8 cellular contexts compared by ENCODE assay signal in the genomic region with DNA sequence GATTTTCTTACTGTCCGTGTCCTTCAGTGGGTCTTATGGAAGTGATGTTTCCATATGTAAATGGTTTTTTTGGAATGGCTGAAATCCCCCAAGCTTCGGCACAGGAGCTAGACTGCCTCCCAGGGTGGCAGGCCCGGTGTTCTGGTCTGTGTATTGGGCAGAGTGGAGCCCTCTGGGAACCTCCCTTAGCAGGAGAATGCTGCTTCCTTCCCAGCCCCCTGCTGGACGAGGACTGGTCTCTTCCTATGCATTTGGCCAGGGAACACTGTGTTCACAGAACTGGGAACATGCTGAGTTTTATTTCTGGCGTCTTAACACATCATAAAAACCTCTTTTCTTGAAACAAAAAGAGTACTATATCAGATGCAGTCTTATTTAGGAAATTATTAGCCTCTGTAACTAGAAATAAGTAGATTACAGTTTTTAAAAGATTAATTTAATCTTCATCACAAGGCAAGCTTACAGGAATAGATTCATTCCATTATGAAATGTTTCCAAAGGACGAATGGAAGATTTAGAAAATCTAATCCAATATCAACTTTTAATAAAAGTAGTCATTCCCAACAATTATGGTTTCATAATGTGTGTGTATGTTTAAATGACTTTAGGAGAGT. TPM values are rescaled to one million over a fixed set of nuclear protein-coding genes. Genes with fewer than 3 reads are reported as not detected.
DNase-seq lines count a peak whose midpoint lies in the region; ATAC-seq and TF ChIP-seq lines count a peak whose summit lies in the region.

No MANE protein-coding gene starts in this region.

- H3K4me2 ChIP-seq in osteoblast (ENCODE audit: insufficient read depth, low read length): no peak overlapping the region

- WGBS in esophagus squamous epithelium, 2 donors: 54 to 58% methylated on average over 5 to 6 of the region's 6 CpGs

- ATAC-seq in GM19452 (IDR thresholded peaks at IDR 0.05; ENCODE audit: unreplicated experiment): no peak

- no peak overlapping the region for H3K4me3 ChIP-seq in esophagus squamous epithelium
- no peak overlapping the region for H3K4me3 ChIP-seq in osteoblast (ENCODE audit: insufficient read depth, low read length)

- intact Hi-C loops in esophagus squamous epithelium (cut with DNase I): no loop called here

- H4K20me1 ChIP-seq in osteoblast (ENCODE audit: insufficient read depth, low read length): no peaks in the 10 kb centered on the region

- DNase-seq in NCI-H1417 (lab: John Stamatoyannopoulos, UW) (peak in 2 of 3 experiments; percentile 22 to 56), NCI-H1417 treated with DMSO at 0.1 percent for 48 hours (lab: John Stamatoyannopoulos, UW) (no peak), OCI-M1 (lab: John Stamatoyannopoulos, UW) (peak; percentile 65), esophagus squamous epithelium (lab: John Stamatoyannopoulos, UW) (no peak), osteoblast (ENCODE audit: insufficient read length, low spot score, missing footprints) (peak; percentile 81), NCI-H2081 treated with DMSO at 0.1 percent for 48 hours (lab: John Stamatoyannopoulos, UW) (no peak)
- DNase-seq in stimulated activated CD8-positive, alpha-beta memory T cell treated with anti-CD3 and anti-CD28 coated beads, Interleukin-4, amount 100 ng/mL, for 48 hours: no peak

- H3K9me3 ChIP-seq in esophagus squamous epithelium (no peaks in the 10 kb centered on the region), osteoblast (ENCODE audit: low read depth, low read length) (no peaks in the 10 kb centered on the region)

- TF ChIP-seq CTCF in esophagus squamous epithelium (IDR thresholded peaks at IDR 0.05): peak in 5 of 6 experiments; percentile 33 to 49 (median 36)
- peak; percentile 69 for TF ChIP-seq CTCF in osteoblast (IDR thresholded peaks at IDR 0.05; ENCODE audit: extremely low read depth, low read depth, low read length)

- H3K4me1 ChIP-seq in esophagus squamous epithelium: peaks cover 30 to 58% (median 35%) of the 10 kb centered on the region in 3 donors
- H3K4me1 ChIP-seq in osteoblast (ENCODE audit: insufficient read depth, low read length): peaks cover 27% of the 10 kb centered on the region

- no peak for TF ChIP-seq POLR2A in esophagus squamous epithelium (IDR thresholded peaks at IDR 0.05)

- no peaks in the 10 kb centered on the region for H3K79me2 ChIP-seq in osteoblast (ENCODE audit: insufficient read depth, low read length)

- H2AFZ ChIP-seq in osteoblast (ENCODE audit: low read length): no peak overlapping the region

- H3K36me3 ChIP-seq in esophagus squamous epithelium (no peaks in the 10 kb centered on the region), osteoblast (ENCODE audit: insufficient read depth, low read length) (no peaks in the 10 kb centered on the region)

- H3K27me3 ChIP-seq in esophagus squamous epithelium (no peaks in the 10 kb centered on the region), osteoblast (ENCODE audit: insufficient read depth, low read length) (no peaks in the 10 kb centered on the region)

- H3K27ac ChIP-seq in esophagus squamous epithelium (peak overlapping the region in 3 of 4 donors; percentile 68 to 81 (median 80)), osteoblast (ENCODE audit: low read depth, low read length) (no peak overlapping the region)

RNA-seq across cellular contexts. Expression of a gene that starts 56.6 kb away (rescaled TPM):
- total RNA-seq in esophagus squamous epithelium (1 to 10 TPM; 1.6 to 8.0 (median 3.0) TPM), osteoblast (1.5 and 2.2 TPM in 2 replicates)

Comparison
In these comparisons a context has a peak if more than half of its experiments do, and no peak if none do; other contexts are left out.
1. DNase-seq: peak in NCI-H1417 (2 of 3), OCI-M1 (single experiment) and osteoblast (single experiment); none in NCI-H1417 treated with DMSO at 0.1 percent for 48 hours (single experiment), esophagus squamous epithelium (single experiment), stimulated activated CD8-positive, alpha-beta memory T cell treated with anti-CD3 and anti-CD28 coated beads, Interleukin-4, amount 100 ng/mL, for 48 hours (single experiment) and NCI-H2081 treated with DMSO at 0.1 percent for 48 hours (single experiment).